In genomic region chr20:63653974-63654680, GRCh38 we compare ENCODE assay signal across 9 cellular contexts. TPM values are rescaled to one million over a fixed set of nuclear protein-coding genes. Genes with fewer than 3 reads are reported as not detected.
A peak's percentile ranks its signal among the peaks of the same experiment; 100 is the strongest.
DNase-seq lines count a peak whose midpoint lies in the region; ATAC-seq and TF ChIP-seq lines count a peak whose summit lies in the region.
"Had no signal": no experiment of that assay in that cellular context is flagged by ENCODE, and none has a peak within 500 bp of the region (broad histone marks: within the 10 kb centered on the region; RNA-seq: fewer than 3 reads in every experiment).

No MANE protein-coding gene starts in this region.

- intact Hi-C loops in activated B cell treated with CpG ODN at 0.5 μM for 24 hours (cut with micrococcal nuclease) = loop anchor here (10.0 kb wide), 1 partner anchor 81 kb away; the partner anchor contains the start of genes LIME1 and SLC2A4RG

- peaks cover 26% of the 10 kb centered on the region for H3K4me1 Mint-ChIP-seq in activated B cell treated with CpG ODN at 0.5 μM for 24 hours

- H3K27ac Mint-ChIP-seq in activated B cell treated with CpG ODN at 0.5 μM for 24 hours = no peak overlapping the region

- no peaks in the 10 kb centered on the region for H3K27me3 ChIP-seq in iPS DF 6.9 (ENCODE audit: control insufficient read depth, insufficient read depth, low read length)
- H3K27me3 ChIP-seq in smooth muscle cell (ENCODE audit: low read depth) = no peaks in the 10 kb centered on the region

- peaks cover 8% of the 10 kb centered on the region for H3K36me3 Mint-ChIP-seq in activated B cell treated with CpG ODN at 0.5 μM for 24 hours (ENCODE audit: low read depth)

- CTCF ChIA-PET in activated B cell treated with CpG ODN at 0.5 μM for 24 hours (lab: Charles Lee) = no interaction called here

- DNase-seq in DMS53 (lab: John Stamatoyannopoulos, UW) (peak; percentile 50), DMS53 treated with DMSO at 0.1 percent for 48 hours (lab: John Stamatoyannopoulos, UW; ENCODE audit: unreplicated experiment) (no peak), activated B cell treated with CpG ODN at 0.5 μM for 24 hours (no peak), iPS DF 6.9 (ENCODE audit: low read depth, low spot score) (no peak), smooth muscle cell (lab: John Stamatoyannopoulos, UW; ENCODE audit: unreplicated experiment) (no peak), T-helper 9 cell (no peak), MV-4-11 (lab: John Stamatoyannopoulos, UW) (no peak)

- H3K4me2 ChIP-seq in smooth muscle cell = peak overlapping the region; percentile 85

- ATAC-seq in activated B cell treated with CpG ODN at 0.5 μM for 24 hours (ENCODE audit: low read depth) = no peak
- no peak for ATAC-seq in HG03342 (IDR thresholded peaks at IDR 0.05; ENCODE audit: unreplicated experiment)

- no peaks in the 10 kb centered on the region for H3K9me3 ChIP-seq in iPS DF 6.9 (ENCODE audit: control insufficient read depth, insufficient read depth, low read length)
- no peaks in the 10 kb centered on the region for H3K9me3 ChIP-seq in smooth muscle cell (replicated peaks; ENCODE audit: low read depth)

- peaks cover 4% of the 10 kb centered on the region; the same call in 1 of the 2 replicates for H3K4me1 ChIP-seq in iPS DF 6.9 (ENCODE audit: control insufficient read depth, insufficient read depth, low read length)
- peaks cover 4% of the 10 kb centered on the region for H3K4me1 ChIP-seq in smooth muscle cell (ENCODE audit: low read depth)

- TF ChIP-seq CTCF in activated B cell treated with CpG ODN at 0.5 μM for 24 hours (IDR thresholded peaks at IDR 0.05) (no peak), smooth muscle cell (IDR thresholded peaks at IDR 0.05; ENCODE audit: borderline replicate concordance, insufficient read depth, poor library complexity, severe bottlenecking) (no peak)

- POLR2A ChIA-PET in activated B cell treated with CpG ODN at 0.5 μM for 24 hours (lab: Charles Lee) = interaction anchor here (2.0 kb wide), 1 partner anchor 27 kb away, joined by 7 read pairs; the partner anchor contains the start of gene GMEB2

- no CpG with 5 or more reads among the region's 15 CpGs for WGBS in iPS DF 6.9 (ENCODE audit: insufficient coverage, insufficient read length)
- WGBS in smooth muscle cell (ENCODE audit: low lambda C conversion rate) = 56% methylated on average over 15 of the region's 15 CpGs

- H3K27ac ChIP-seq in iPS DF 6.9 (ENCODE audit: low read length) (no peak overlapping the region), smooth muscle cell (ENCODE audit: low read depth) (no peak overlapping the region)

- no peak overlapping the region for H2AFZ ChIP-seq in smooth muscle cell (ENCODE audit: low read depth)

- H3F3A ChIP-seq in smooth muscle cell (ENCODE audit: low read depth) = no peaks in the 10 kb centered on the region

- no peaks in the 10 kb centered on the region for H3K9me3 Mint-ChIP-seq in activated B cell treated with CpG ODN at 0.5 μM for 24 hours

- peak overlapping the region; percentile 38 for H3K4me3 Mint-ChIP-seq in activated B cell treated with CpG ODN at 0.5 μM for 24 hours

- no peak overlapping the region for H3K9ac ChIP-seq in smooth muscle cell (ENCODE audit: low read depth)

- H3K4me3 ChIP-seq in iPS DF 6.9 (ENCODE audit: low read length) (peak overlapping the region; percentile 70; the same call in 1 of the 2 replicates), smooth muscle cell (peak overlapping the region; percentile 58)

- no peaks in the 10 kb centered on the region for H3K79me2 ChIP-seq in smooth muscle cell (ENCODE audit: low read depth)

- peaks cover 13% of the 10 kb centered on the region for H4K20me1 ChIP-seq in smooth muscle cell (ENCODE audit: low read depth)

- H3K36me3 ChIP-seq in iPS DF 6.9 (ENCODE audit: control insufficient read depth, insufficient read depth, low read length) (no peaks in the 10 kb centered on the region), smooth muscle cell (ENCODE audit: low read depth) (no peaks in the 10 kb centered on the region)

- peaks cover 6% of the 10 kb centered on the region for H3K27me3 Mint-ChIP-seq in activated B cell treated with CpG ODN at 0.5 μM for 24 hours

RNA-seq across cellular contexts. Expression of gene STMN3, which starts 0.9 kb away (rescaled TPM):
- total RNA-seq in activated B cell treated with CpG ODN at 0.5 μM for 24 hours (4.9 and 6.1 TPM in 2 replicates), smooth muscle cell (4.8 and 6.9 TPM in 2 replicates)
- polyA plus RNA-seq in smooth muscle cell = 10.8 and 12.1 TPM in 2 replicates

RNA-seq across cellular contexts. Expression of gene RTEL1, which starts 4.0 kb away (rescaled TPM):
- total RNA-seq in activated B cell treated with CpG ODN at 0.5 μM for 24 hours = 24.1 and 33.8 TPM in 2 replicates
- 14.2 and 33.0 TPM in 2 replicates for total RNA-seq in smooth muscle cell
- 10.4 and 12.2 TPM in 2 replicates for polyA plus RNA-seq in smooth muscle cell

RNA-seq across cellular contexts. Expression of gene GMEB2, which starts 27.2 kb away (rescaled TPM):
- total RNA-seq in activated B cell treated with CpG ODN at 0.5 μM for 24 hours = 16.9 and 17.4 TPM in 2 replicates
- 8.9 and 9.7 TPM in 2 replicates for total RNA-seq in smooth muscle cell
- 11.3 and 14.4 TPM in 2 replicates for polyA plus RNA-seq in smooth muscle cell

RNA-seq across cellular contexts. Expression of gene TNFRSF6B, which starts 42.3 kb away (rescaled TPM):
- total RNA-seq in activated B cell treated with CpG ODN at 0.5 μM for 24 hours = not detected in 2 replicates
- 9.2 and 13.1 TPM in 2 replicates for total RNA-seq in smooth muscle cell
- polyA plus RNA-seq in smooth muscle cell = 13.1 and 17.1 TPM in 2 replicates
- total RNA-seq: occipital lobe had no signal

RNA-seq across cellular contexts. Expression of gene ARFRP1, which starts 53.6 kb away (rescaled TPM):
- total RNA-seq in activated B cell treated with CpG ODN at 0.5 μM for 24 hours (63.5 and 66.0 TPM in 2 replicates), smooth muscle cell (11.8 and 27.4 TPM in 2 replicates)
- 42.3 and 51.9 TPM in 2 replicates for polyA plus RNA-seq in smooth muscle cell
